ENCODE assay signal across 33 cellular contexts in the genomic region with DNA sequence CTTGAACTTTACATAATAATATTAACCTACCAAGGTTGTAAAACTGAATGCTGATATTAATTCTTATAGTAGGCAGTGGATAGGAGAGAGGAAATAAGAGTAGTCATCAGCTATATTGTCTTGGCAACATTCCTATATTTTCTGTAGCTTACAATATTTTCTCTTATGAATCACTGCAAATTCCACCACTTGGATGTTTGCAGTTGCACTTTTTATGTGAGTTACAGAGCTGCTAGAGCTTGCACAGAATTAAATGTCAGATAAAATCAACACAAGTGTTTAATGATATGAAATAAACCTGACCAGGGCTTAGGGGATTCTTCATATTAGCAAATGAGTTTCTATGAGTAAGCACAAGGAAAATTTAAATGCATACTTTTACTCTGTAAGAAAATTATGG.
A peak's percentile ranks its signal among the peaks of the same experiment; 100 is the strongest.
DNase-seq lines count a peak whose midpoint lies in the region; ATAC-seq and TF ChIP-seq lines count a peak whose summit lies in the region.
"Had no signal": no experiment of that assay in that cellular context is flagged by ENCODE, and none has a peak within 500 bp of the region (broad histone marks: within the 10 kb centered on the region; RNA-seq: fewer than 3 reads in every experiment).

No MANE protein-coding gene starts in this region.

- no peak for TF ChIP-seq EP300 in tibial nerve (IDR thresholded peaks at IDR 0.05)

- TF ChIP-seq POLR2A in tibial nerve (IDR thresholded peaks at IDR 0.05), result no peak

- no peak for ATAC-seq in foreskin keratinocyte
- no peak for ATAC-seq in HG03045 (IDR thresholded peaks at IDR 0.05; ENCODE audit: unreplicated experiment)
- ATAC-seq in HG03097 (IDR thresholded peaks at IDR 0.05; ENCODE audit: low FRiP score, unreplicated experiment), result no peak
- ATAC-seq: A549; activated CD4-positive, alpha-beta T cell treated with anti-CD3 and anti-CD28 coated beads for 36 hours; activated CD8-positive, alpha-beta T cell treated with anti-CD3 and anti-CD28 coated beads for 36 hours; GM23338; left cardiac atrium; naive thymus-derived CD8-positive, alpha-beta T cell; Right ventricle myocardium inferior had no signal

- in situ Hi-C loops in brain microvascular endothelial cell (cut with HindIII; ENCODE audit: low pct_ligation_motif_present, low sequenced_read_pairs), result no loop called here

- DNase-seq in A172 (ENCODE audit: low spot score) (peak; percentile 39), HT1080 (ENCODE audit: low read depth) (peak; percentile 68), brain microvascular endothelial cell (peak; percentile 28), foreskin keratinocyte (peak; percentile 14 to 21), tibial nerve (ENCODE audit: low spot score in 2 of 2) (no peak)
- no peak for DNase-seq in stimulated activated CD4-positive, alpha-beta T cell treated with anti-CD3 and anti-CD28 coated beads, Interleukin-1b, Interleukin-23, amount 100 ng/mL, for 48 hours
- DNase-seq: activated CD4-positive, alpha-beta T cell treated with anti-CD3 and anti-CD28 coated beads for 36 hours; activated CD8-positive, alpha-beta T cell treated with anti-CD3 and anti-CD28 coated beads for 36 hours; amygdala; CD4-positive, alpha-beta T cell; colonic mucosa; effector CD4-positive, alpha-beta T cell; KG1; left cardiac atrium; MM.1S; naive thymus-derived CD8-positive, alpha-beta T cell; NCI-H1105 treated with DMSO at 0.1 percent for 48 hours; NCI-H187 treated with DMSO at 0.1 percent for 48 hours; NCI-H2171; NCI-H510A; occipital lobe; spleen; stimulated activated CD8-positive, alpha-beta memory T cell treated with anti-CD3 and anti-CD28 coated beads, Interleukin-4, amount 100 ng/mL, for 48 hours; SW 1271; testis had no signal

- H3K4me3 ChIP-seq in brain microvascular endothelial cell (ENCODE audit: low read depth, low read length) (no peak overlapping the region), tibial nerve (no peak overlapping the region)
- H3K4me3 ChIP-seq: A549, cardiac muscle cell, colonic mucosa, GM23338, hepatocyte, lung, spleen, testis had no signal

- H3K27me3 ChIP-seq in brain microvascular endothelial cell (replicated peaks) (no peaks in the 10 kb centered on the region), foreskin keratinocyte (no peaks in the 10 kb centered on the region), tibial nerve (no peaks in the 10 kb centered on the region)
- H3K27me3 ChIP-seq: cardiac muscle cell, colonic mucosa, hepatocyte, spleen, testis had no signal

- no peaks in the 10 kb centered on the region for H3K36me3 ChIP-seq in brain microvascular endothelial cell (replicated peaks)
- H3K36me3 ChIP-seq in tibial nerve, result no peaks in the 10 kb centered on the region
- H3K36me3 ChIP-seq: cardiac muscle cell, colonic mucosa, spleen had no signal

- H3K9me3 ChIP-seq in tibial nerve, result no peaks in the 10 kb centered on the region
- H3K9me3 ChIP-seq: A549, colonic mucosa, testis had no signal

- no peaks in the 10 kb centered on the region for H3K4me1 ChIP-seq in foreskin keratinocyte
- H3K4me1 ChIP-seq in tibial nerve, result no peaks in the 10 kb centered on the region
- H3K4me1 ChIP-seq: colonic mucosa, spleen, testis had no signal

- H3K27ac ChIP-seq in brain microvascular endothelial cell (no peak overlapping the region), foreskin keratinocyte (no peak overlapping the region), tibial nerve (no peak overlapping the region)
- H3K27ac ChIP-seq: A549, cardiac muscle cell, colonic mucosa, hepatocyte, spleen, testis had no signal

- no peak for TF ChIP-seq CTCF in brain microvascular endothelial cell (IDR thresholded peaks at IDR 0.05; ENCODE audit: low read depth, low read length, missing control alignments)
- no peak for TF ChIP-seq CTCF in foreskin keratinocyte (conservative IDR thresholded peaks at IDR 0.05)
- no peak for TF ChIP-seq CTCF in tibial nerve (IDR thresholded peaks at IDR 0.05)

Comparison
In these comparisons a context has a peak if more than half of its experiments do, and no peak if none do; other contexts are left out.
1. DNase-seq: peak in A172 (single experiment), HT1080 (single experiment), brain microvascular endothelial cell (single experiment) and foreskin keratinocyte (2 of 2); none in stimulated activated CD4-positive, alpha-beta T cell treated with anti-CD3 and anti-CD28 coated beads, Interleukin-1b, Interleukin-23, amount 100 ng/mL, for 48 hours (single experiment) and tibial nerve (0 of 2).